Comparison of ENCODE assay signal across 1 cellular context in the genomic region with DNA sequence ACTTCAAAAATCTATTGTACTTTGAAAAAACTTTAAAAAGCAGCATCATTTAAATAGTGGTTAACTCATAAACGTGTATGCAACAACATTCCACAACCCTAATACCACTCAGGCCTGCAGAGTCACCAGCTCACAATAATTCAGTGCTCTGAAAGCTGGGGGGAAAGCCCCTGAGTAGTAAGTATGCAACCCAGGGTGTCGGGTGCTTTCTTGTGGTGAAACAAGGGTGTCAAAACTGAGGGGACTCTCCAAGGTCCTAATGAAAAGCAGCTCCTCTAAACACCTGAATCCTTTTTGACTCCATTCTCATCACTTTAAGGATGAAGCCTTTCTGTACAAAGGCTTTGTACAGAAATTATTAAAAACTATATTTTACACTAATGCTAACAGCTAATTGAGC.
A peak's percentile ranks its signal among the peaks of the same experiment; 100 is the strongest.
TF ChIP-seq lines count a peak whose summit lies in the region.

No MANE protein-coding gene starts in this region.

TF ChIP-seq in GM12878, 131 proteins besides CTCF, POLR2A, EP300 and RAD21 (continues in another document):
- TF ChIP-seq SREBF1 (IDR thresholded peaks at IDR 0.05; ENCODE audit: low read length) (peak; percentile 45; the same call in 1 of the 2 replicates), RELA (IDR thresholded peaks at IDR 0.05; ENCODE audit: borderline replicate concordance, partially characterized antibody) (peak; percentile 23), NBN (IDR thresholded peaks at IDR 0.05) (peak; percentile 50; the same call in 1 of the 2 replicates), NR2C2 (IDR thresholded peaks at IDR 0.05; ENCODE audit: borderline replicate concordance, control insufficient read depth, insufficient read length, low read depth) (no peak), IKZF2 (IDR thresholded peaks at IDR 0.05) (peak; percentile 71 to 79; a peak in 3 of 4 replicates), MXI1 (IDR thresholded peaks at IDR 0.05; ENCODE audit: low read depth, low read length) (peak; percentile 44), CREB1 (IDR thresholded peaks at IDR 0.05; ENCODE audit: low read depth) (0 out of 2 replicates have a peak, but pooled peaks have one; percentile 38), ZNF207 (IDR thresholded peaks at IDR 0.05; ENCODE audit: borderline replicate concordance) (0 out of 2 replicates have a peak, but pooled peaks have one; percentile 23), MTA3 (IDR thresholded peaks at IDR 0.05; ENCODE audit: borderline replicate concordance, low read length) (no peak), SMAD1 (IDR thresholded peaks at IDR 0.05; ENCODE audit: low read depth, partially characterized antibody) (no peak), KDM1A (IDR thresholded peaks at IDR 0.05; ENCODE audit: borderline replicate concordance) (no peak), SRF (IDR thresholded peaks at IDR 0.05; ENCODE audit: low read depth in 2 of 2, low read length in 2 of 2) (no peak), EED (IDR thresholded peaks at IDR 0.05; ENCODE audit: low read depth) (0 out of 2 replicates have a peak, but pooled peaks have one; percentile 42), ZBED1 (IDR thresholded peaks at IDR 0.05; ENCODE audit: borderline replicate concordance) (peak; percentile 43; the same call in 1 of the 2 replicates), PAX8 (IDR thresholded peaks at IDR 0.05) (no peak), PML (IDR thresholded peaks at IDR 0.05; ENCODE audit: low read length) (no peak), MYB (IDR thresholded peaks at IDR 0.05; ENCODE audit: borderline replicate concordance, low read depth, low read length) (no peak), NR2F1 (conservative IDR thresholded peaks at IDR 0.05) (0 out of 2 replicates have a peak, but pooled peaks have one; percentile 48), SMARCA5 (IDR thresholded peaks at IDR 0.05) (no peak; the same call in 1 of the 2 replicates), GABPA (IDR thresholded peaks at IDR 0.05; ENCODE audit: low read depth) (no peak), FOXM1 (IDR thresholded peaks at IDR 0.05; ENCODE audit: low read depth, low read length) (peak; percentile 45; the same call in 1 of the 2 replicates), TCF12 (IDR thresholded peaks at IDR 0.05; ENCODE audit: low read depth, low read length) (no peak), POU2F2 (IDR thresholded peaks at IDR 0.05; ENCODE audit: borderline replicate concordance, low read depth, low read length) (peak; percentile 87; the same call in 2 of the 3 replicates), BACH1 (IDR thresholded peaks at IDR 0.05; ENCODE audit: borderline replicate concordance) (peak; percentile 68; the same call in 1 of the 2 replicates), KAT2A (conservative IDR thresholded peaks at IDR 0.05; ENCODE audit: control insufficient read depth, low read depth, low read length) (no peak), RCOR1 (conservative IDR thresholded peaks at IDR 0.05; ENCODE audit: low read depth, low read length) (peak; percentile 48; the same call in 1 of the 2 replicates), BHLHE40 (IDR thresholded peaks at IDR 0.05; ENCODE audit: borderline replicate concordance in 1 of 2, low read depth in 2 of 2, low read length in 1 of 2) (peak; percentile 82 to 84; a peak in 3 of 4 replicates), RFX5 (IDR thresholded peaks at IDR 0.05; ENCODE audit: low read depth, low read length) (no peak)
- TF ChIP-seq, protein P1, sequence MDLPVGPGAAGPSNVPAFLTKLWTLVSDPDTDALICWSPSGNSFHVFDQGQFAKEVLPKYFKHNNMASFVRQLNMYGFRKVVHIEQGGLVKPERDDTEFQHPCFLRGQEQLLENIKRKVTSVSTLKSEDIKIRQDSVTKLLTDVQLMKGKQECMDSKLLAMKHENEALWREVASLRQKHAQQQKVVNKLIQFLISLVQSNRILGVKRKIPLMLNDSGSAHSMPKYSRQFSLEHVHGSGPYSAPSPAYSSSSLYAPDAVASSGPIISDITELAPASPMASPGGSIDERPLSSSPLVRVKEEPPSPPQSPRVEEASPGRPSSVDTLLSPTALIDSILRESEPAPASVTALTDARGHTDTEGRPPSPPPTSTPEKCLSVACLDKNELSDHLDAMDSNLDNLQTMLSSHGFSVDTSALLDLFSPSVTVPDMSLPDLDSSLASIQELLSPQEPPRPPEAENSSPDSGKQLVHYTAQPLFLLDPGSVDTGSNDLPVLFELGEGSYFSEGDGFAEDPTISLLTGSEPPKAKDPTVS (IDR thresholded peaks at IDR 0.05; ENCODE audit: low read depth, low read length), result no peak
- TF ChIP-seq, protein P2, sequence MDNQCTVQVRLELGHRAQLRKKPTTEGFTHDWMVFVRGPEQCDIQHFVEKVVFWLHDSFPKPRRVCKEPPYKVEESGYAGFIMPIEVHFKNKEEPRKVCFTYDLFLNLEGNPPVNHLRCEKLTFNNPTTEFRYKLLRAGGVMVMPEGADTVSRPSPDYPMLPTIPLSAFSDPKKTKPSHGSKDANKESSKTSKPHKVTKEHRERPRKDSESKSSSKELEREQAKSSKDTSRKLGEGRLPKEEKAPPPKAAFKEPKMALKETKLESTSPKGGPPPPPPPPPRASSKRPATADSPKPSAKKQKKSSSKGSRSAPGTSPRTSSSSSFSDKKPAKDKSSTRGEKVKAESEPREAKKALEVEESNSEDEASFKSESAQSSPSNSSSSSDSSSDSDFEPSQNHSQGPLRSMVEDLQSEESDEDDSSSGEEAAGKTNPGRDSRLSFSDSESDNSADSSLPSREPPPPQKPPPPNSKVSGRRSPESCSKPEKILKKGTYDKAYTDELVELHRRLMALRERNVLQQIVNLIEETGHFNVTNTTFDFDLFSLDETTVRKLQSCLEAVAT (IDR thresholded peaks at IDR 0.05), result peak; percentile 72
- TF ChIP-seq, protein P3, sequence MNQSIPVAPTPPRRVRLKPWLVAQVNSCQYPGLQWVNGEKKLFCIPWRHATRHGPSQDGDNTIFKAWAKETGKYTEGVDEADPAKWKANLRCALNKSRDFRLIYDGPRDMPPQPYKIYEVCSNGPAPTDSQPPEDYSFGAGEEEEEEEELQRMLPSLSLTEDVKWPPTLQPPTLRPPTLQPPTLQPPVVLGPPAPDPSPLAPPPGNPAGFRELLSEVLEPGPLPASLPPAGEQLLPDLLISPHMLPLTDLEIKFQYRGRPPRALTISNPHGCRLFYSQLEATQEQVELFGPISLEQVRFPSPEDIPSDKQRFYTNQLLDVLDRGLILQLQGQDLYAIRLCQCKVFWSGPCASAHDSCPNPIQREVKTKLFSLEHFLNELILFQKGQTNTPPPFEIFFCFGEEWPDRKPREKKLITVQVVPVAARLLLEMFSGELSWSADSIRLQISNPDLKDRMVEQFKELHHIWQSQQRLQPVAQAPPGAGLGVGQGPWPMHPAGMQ (IDR thresholded peaks at IDR 0.05; ENCODE audit: borderline replicate concordance), result no peak
- TF ChIP-seq, protein P4, sequence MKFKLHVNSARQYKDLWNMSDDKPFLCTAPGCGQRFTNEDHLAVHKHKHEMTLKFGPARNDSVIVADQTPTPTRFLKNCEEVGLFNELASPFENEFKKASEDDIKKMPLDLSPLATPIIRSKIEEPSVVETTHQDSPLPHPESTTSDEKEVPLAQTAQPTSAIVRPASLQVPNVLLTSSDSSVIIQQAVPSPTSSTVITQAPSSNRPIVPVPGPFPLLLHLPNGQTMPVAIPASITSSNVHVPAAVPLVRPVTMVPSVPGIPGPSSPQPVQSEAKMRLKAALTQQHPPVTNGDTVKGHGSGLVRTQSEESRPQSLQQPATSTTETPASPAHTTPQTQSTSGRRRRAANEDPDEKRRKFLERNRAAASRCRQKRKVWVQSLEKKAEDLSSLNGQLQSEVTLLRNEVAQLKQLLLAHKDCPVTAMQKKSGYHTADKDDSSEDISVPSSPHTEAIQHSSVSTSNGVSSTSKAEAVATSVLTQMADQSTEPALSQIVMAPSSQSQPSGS (IDR thresholded peaks at IDR 0.05; ENCODE audit: low read length), result peak; percentile 21; the same call in 1 of the 2 replicates
- TF ChIP-seq, protein P5, sequence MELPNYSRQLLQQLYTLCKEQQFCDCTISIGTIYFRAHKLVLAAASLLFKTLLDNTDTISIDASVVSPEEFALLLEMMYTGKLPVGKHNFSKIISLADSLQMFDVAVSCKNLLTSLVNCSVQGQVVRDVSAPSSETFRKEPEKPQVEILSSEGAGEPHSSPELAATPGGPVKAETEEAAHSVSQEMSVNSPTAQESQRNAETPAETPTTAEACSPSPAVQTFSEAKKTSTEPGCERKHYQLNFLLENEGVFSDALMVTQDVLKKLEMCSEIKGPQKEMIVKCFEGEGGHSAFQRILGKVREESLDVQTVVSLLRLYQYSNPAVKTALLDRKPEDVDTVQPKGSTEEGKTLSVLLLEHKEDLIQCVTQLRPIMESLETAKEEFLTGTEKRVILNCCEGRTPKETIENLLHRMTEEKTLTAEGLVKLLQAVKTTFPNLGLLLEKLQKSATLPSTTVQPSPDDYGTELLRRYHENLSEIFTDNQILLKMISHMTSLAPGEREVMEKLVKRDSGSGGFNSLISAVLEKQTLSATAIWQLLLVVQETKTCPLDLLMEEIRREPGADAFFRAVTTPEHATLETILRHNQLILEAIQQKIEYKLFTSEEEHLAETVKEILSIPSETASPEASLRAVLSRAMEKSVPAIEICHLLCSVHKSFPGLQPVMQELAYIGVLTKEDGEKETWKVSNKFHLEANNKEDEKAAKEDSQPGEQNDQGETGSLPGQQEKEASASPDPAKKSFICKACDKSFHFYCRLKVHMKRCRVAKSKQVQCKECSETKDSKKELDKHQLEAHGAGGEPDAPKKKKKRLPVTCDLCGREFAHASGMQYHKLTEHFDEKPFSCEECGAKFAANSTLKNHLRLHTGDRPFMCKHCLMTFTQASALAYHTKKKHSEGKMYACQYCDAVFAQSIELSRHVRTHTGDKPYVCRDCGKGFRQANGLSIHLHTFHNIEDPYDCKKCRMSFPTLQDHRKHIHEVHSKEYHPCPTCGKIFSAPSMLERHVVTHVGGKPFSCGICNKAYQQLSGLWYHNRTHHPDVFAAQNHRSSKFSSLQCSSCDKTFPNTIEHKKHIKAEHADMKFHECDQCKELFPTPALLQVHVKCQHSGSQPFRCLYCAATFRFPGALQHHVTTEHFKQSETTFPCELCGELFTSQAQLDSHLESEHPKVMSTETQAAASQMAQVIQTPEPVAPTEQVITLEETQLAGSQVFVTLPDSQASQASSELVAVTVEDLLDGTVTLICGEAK (IDR thresholded peaks at IDR 0.05; ENCODE audit: borderline replicate concordance), result no peak
- TF ChIP-seq, protein P6, sequence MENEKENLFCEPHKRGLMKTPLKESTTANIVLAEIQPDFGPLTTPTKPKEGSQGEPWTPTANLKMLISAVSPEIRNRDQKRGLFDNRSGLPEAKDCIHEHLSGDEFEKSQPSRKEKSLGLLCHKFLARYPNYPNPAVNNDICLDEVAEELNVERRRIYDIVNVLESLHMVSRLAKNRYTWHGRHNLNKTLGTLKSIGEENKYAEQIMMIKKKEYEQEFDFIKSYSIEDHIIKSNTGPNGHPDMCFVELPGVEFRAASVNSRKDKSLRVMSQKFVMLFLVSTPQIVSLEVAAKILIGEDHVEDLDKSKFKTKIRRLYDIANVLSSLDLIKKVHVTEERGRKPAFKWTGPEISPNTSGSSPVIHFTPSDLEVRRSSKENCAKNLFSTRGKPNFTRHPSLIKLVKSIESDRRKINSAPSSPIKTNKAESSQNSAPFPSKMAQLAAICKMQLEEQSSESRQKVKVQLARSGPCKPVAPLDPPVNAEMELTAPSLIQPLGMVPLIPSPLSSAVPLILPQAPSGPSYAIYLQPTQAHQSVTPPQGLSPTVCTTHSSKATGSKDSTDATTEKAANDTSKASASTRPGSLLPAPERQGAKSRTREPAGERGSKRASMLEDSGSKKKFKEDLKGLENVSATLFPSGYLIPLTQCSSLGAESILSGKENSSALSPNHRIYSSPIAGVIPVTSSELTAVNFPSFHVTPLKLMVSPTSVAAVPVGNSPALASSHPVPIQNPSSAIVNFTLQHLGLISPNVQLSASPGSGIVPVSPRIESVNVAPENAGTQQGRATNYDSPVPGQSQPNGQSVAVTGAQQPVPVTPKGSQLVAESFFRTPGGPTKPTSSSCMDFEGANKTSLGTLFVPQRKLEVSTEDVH (IDR thresholded peaks at IDR 0.05; ENCODE audit: low read depth, partially characterized antibody), result no peak
- TF ChIP-seq, protein P7, sequence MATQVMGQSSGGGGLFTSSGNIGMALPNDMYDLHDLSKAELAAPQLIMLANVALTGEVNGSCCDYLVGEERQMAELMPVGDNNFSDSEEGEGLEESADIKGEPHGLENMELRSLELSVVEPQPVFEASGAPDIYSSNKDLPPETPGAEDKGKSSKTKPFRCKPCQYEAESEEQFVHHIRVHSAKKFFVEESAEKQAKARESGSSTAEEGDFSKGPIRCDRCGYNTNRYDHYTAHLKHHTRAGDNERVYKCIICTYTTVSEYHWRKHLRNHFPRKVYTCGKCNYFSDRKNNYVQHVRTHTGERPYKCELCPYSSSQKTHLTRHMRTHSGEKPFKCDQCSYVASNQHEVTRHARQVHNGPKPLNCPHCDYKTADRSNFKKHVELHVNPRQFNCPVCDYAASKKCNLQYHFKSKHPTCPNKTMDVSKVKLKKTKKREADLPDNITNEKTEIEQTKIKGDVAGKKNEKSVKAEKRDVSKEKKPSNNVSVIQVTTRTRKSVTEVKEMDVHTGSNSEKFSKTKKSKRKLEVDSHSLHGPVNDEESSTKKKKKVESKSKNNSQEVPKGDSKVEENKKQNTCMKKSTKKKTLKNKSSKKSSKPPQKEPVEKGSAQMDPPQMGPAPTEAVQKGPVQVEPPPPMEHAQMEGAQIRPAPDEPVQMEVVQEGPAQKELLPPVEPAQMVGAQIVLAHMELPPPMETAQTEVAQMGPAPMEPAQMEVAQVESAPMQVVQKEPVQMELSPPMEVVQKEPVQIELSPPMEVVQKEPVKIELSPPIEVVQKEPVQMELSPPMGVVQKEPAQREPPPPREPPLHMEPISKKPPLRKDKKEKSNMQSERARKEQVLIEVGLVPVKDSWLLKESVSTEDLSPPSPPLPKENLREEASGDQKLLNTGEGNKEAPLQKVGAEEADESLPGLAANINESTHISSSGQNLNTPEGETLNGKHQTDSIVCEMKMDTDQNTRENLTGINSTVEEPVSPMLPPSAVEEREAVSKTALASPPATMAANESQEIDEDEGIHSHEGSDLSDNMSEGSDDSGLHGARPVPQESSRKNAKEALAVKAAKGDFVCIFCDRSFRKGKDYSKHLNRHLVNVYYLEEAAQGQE (IDR thresholded peaks at IDR 0.05; ENCODE audit: low read depth, low read length), result peak; percentile 91
- TF ChIP-seq, protein P8, sequence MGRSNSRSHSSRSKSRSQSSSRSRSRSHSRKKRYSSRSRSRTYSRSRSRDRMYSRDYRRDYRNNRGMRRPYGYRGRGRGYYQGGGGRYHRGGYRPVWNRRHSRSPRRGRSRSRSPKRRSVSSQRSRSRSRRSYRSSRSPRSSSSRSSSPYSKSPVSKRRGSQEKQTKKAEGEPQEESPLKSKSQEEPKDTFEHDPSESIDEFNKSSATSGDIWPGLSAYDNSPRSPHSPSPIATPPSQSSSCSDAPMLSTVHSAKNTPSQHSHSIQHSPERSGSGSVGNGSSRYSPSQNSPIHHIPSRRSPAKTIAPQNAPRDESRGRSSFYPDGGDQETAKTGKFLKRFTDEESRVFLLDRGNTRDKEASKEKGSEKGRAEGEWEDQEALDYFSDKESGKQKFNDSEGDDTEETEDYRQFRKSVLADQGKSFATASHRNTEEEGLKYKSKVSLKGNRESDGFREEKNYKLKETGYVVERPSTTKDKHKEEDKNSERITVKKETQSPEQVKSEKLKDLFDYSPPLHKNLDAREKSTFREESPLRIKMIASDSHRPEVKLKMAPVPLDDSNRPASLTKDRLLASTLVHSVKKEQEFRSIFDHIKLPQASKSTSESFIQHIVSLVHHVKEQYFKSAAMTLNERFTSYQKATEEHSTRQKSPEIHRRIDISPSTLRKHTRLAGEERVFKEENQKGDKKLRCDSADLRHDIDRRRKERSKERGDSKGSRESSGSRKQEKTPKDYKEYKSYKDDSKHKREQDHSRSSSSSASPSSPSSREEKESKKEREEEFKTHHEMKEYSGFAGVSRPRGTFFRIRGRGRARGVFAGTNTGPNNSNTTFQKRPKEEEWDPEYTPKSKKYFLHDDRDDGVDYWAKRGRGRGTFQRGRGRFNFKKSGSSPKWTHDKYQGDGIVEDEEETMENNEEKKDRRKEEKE (IDR thresholded peaks at IDR 0.05), result no peak
